ENCODE assay signal across 17 cellular contexts in the genomic region with DNA sequence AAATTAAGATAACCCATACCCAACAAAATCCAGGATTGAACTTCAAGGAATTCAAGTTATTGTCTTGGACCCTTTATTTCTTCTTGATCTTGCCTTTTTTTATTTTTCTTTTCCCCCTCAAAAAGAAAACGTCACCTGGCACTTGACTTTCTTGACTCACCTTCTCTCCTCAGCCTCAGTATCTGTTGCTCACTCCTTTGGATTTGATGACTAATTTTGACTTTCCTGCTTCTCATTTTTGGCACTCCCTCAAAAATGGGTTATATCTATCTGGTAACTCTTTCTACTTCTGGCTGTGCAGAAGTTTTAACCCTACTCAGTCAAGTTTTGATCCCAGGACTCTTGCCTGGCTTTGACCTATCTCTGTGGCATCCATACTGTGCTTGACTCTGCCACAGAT.
DNase-seq lines count a peak whose midpoint lies in the region; TF ChIP-seq lines count a peak whose summit lies in the region.
"Had no signal": no experiment of that assay in that cellular context is flagged by ENCODE, and none has a peak within 500 bp of the region (broad histone marks: within the 10 kb centered on the region; RNA-seq: fewer than 3 reads in every experiment).

No MANE protein-coding gene starts in this region.

- no peaks in the 10 kb centered on the region for H3K79me2 ChIP-seq in mammary epithelial cell (ENCODE audit: insufficient read depth, low read length)

- H3K27ac Mint-ChIP-seq in activated T-helper 2 cell treated with anti-CD3 and anti-CD28 coated beads, Interferon-gamma antibody, Interleukin-2, Interleukin-4, amounts not matched to agents 10 μg/mL and 5 μg/mL and 100 μg/mL, durations not matched to agents 14 hours and 24 hours and 36 hours = no peak overlapping the region
- H3K27ac Mint-ChIP-seq: naive thymus-derived CD8-positive, alpha-beta T cell had no signal

- no peak overlapping the region for H3K4me3 ChIP-seq in AG10803 (ENCODE audit: low read length)
- no peak overlapping the region for H3K4me3 ChIP-seq in MG63
- H3K4me3 ChIP-seq in mammary epithelial cell (replicated peaks in 1 of 3; ENCODE audit: insufficient read depth in 1 of 3, low read depth in 2 of 3, low read length in 3 of 3) = no peak overlapping the region
- H3K4me3 ChIP-seq: K562, right atrium auricular region, SJSA1, thoracic aorta had no signal

- no peaks in the 10 kb centered on the region for H3K36me3 Mint-ChIP-seq in activated T-helper 2 cell treated with anti-CD3 and anti-CD28 coated beads, Interferon-gamma antibody, Interleukin-2, Interleukin-4, amounts not matched to agents 10 μg/mL and 5 μg/mL and 100 μg/mL, durations not matched to agents 14 hours and 24 hours and 36 hours (ENCODE audit: low read depth)

- no peaks in the 10 kb centered on the region for H3K4me1 Mint-ChIP-seq in activated T-helper 2 cell treated with anti-CD3 and anti-CD28 coated beads, Interferon-gamma antibody, Interleukin-2, Interleukin-4, amounts not matched to agents 10 μg/mL and 5 μg/mL and 100 μg/mL, durations not matched to agents 14 hours and 24 hours and 36 hours (ENCODE audit: low read depth)
- H3K4me1 Mint-ChIP-seq: naive thymus-derived CD8-positive, alpha-beta T cell had no signal

- no TSS peak for BruUV-seq in mammary epithelial cell (replicated peaks; lab: Mats Ljungman, UMichigan)

- H3K27me3 Mint-ChIP-seq in activated T-helper 2 cell treated with anti-CD3 and anti-CD28 coated beads, Interferon-gamma antibody, Interleukin-2, Interleukin-4, amounts not matched to agents 10 μg/mL and 5 μg/mL and 100 μg/mL, durations not matched to agents 14 hours and 24 hours and 36 hours (ENCODE audit: low read depth) = no peaks in the 10 kb centered on the region
- H3K27me3 Mint-ChIP-seq: naive thymus-derived CD8-positive, alpha-beta T cell had no signal

- peak overlapping the region; percentile 42 for H3K27ac ChIP-seq in mammary epithelial cell (ENCODE audit: insufficient read depth, low read depth, low read length)
- H3K27ac ChIP-seq: right atrium auricular region, SJSA1, thoracic aorta had no signal

- intact Hi-C loops in mammary epithelial cell (cut with micrococcal nuclease) = no loop called here
- intact Hi-C loops in activated T-helper 2 cell treated with anti-CD3 and anti-CD28 coated beads, Interferon-gamma antibody, Interleukin-2, Interleukin-4, amounts not matched to agents 10 μg/mL and 5 μg/mL and 100 μg/mL, durations not matched to agents 14 hours and 24 hours and 36 hours (cut with micrococcal nuclease) = no loop called here

- WGBS in mammary epithelial cell (ENCODE audit: low coverage, missing lambda C conversion rate) = 15% methylated on average over 1 of the region's 1 CpG

- H3K27me3 ChIP-seq in MG63 (no peaks in the 10 kb centered on the region), mammary epithelial cell (ENCODE audit: insufficient read depth, low read length) (no peaks in the 10 kb centered on the region)
- H3K27me3 ChIP-seq: right atrium auricular region, SJSA1 had no signal

- no peak for TF ChIP-seq CTCF in AG10803 (conservative IDR thresholded peaks at IDR 0.05; ENCODE audit: low read length)
- TF ChIP-seq CTCF in mammary epithelial cell (conservative IDR thresholded peaks at IDR 0.05 in 1 of 2, IDR thresholded peaks at IDR 0.05 in 1 of 2; ENCODE audit: extremely low read depth in 1 of 2, insufficient read depth in 1 of 2, low read depth in 1 of 2, low read length in 2 of 2) = no peak

- no peak overlapping the region for H3K4me3 Mint-ChIP-seq in activated T-helper 2 cell treated with anti-CD3 and anti-CD28 coated beads, Interferon-gamma antibody, Interleukin-2, Interleukin-4, amounts not matched to agents 10 μg/mL and 5 μg/mL and 100 μg/mL, durations not matched to agents 14 hours and 24 hours and 36 hours (ENCODE audit: low read depth)
- H3K4me3 Mint-ChIP-seq: naive thymus-derived CD8-positive, alpha-beta T cell had no signal

- peaks cover 7% of the 10 kb centered on the region for H3K4me1 ChIP-seq in mammary epithelial cell (ENCODE audit: insufficient read depth, low read length)
- H3K4me1 ChIP-seq: right atrium auricular region had no signal

- peak overlapping the region; percentile 56 for H2AFZ ChIP-seq in mammary epithelial cell (ENCODE audit: low read depth, low read length)

- no peaks in the 10 kb centered on the region for H3K9me3 Mint-ChIP-seq in activated T-helper 2 cell treated with anti-CD3 and anti-CD28 coated beads, Interferon-gamma antibody, Interleukin-2, Interleukin-4, amounts not matched to agents 10 μg/mL and 5 μg/mL and 100 μg/mL, durations not matched to agents 14 hours and 24 hours and 36 hours

- peak; percentile 62 for DNase-seq in AG10803 (ENCODE audit: low read depth)
- DNase-seq in MG63 = peak; percentile 26
- DNase-seq in mammary epithelial cell = peak; percentile 89
- peak; percentile 89 for DNase-seq in kidney tubule cell (ENCODE audit: low spot score)
- DNase-seq in activated naive CD4-positive, alpha-beta T cell treated with anti-CD3 and anti-CD28 coated beads, Interleukin-2, amount 50 U/mL, for 16 hours = no peak
- no peak for DNase-seq in COLO668 (lab: John Stamatoyannopoulos, UW; ENCODE audit: unreplicated experiment)
- no peak for DNase-seq in stimulated activated CD4-positive, alpha-beta T cell treated with anti-CD3 and anti-CD28 coated beads, Interleukin-4, amount 100 ng/mL, for 1 hour
- no peak for DNase-seq in activated T-helper 2 cell treated with anti-CD3 and anti-CD28 coated beads, Interferon-gamma antibody, Interleukin-2, Interleukin-4, amounts not matched to agents 10 μg/mL and 5 μg/mL and 100 μg/mL, durations not matched to agents 14 hours and 24 hours and 36 hours (ENCODE audit: low spot score)
- DNase-seq: activated CD4-positive, alpha-beta T cell treated with anti-CD3 and anti-CD28 coated beads, Interleukin-2, amount 50 U/mL, for 4 hours; activated T-cell treated with anti-CD3 and anti-CD28 coated beads, Interleukin-2, amount 50 U/mL, for 48 hours; amygdala; cortex of kidney; naive thymus-derived CD8-positive, alpha-beta T cell had no signal

- H3K9me3 ChIP-seq in MG63 = no peaks in the 10 kb centered on the region
- no peaks in the 10 kb centered on the region for H3K9me3 ChIP-seq in mammary epithelial cell (replicated peaks; ENCODE audit: insufficient read depth, low read length)
- H3K9me3 ChIP-seq: right atrium auricular region, SJSA1, thoracic aorta had no signal

- H3K9ac ChIP-seq in mammary epithelial cell (ENCODE audit: insufficient read depth, low read length) = peak overlapping the region; percentile 43

- dilution Hi-C loops in mammary epithelial cell (cut with HindIII; ENCODE audit: low sequenced_read_pairs) = no loop called here

- no peaks in the 10 kb centered on the region for H4K20me1 ChIP-seq in mammary epithelial cell (ENCODE audit: insufficient read depth, low read length)

- no peaks in the 10 kb centered on the region for H3K36me3 ChIP-seq in MG63
- H3K36me3 ChIP-seq in mammary epithelial cell (ENCODE audit: insufficient read depth, low read length) = no peaks in the 10 kb centered on the region
- H3K36me3 ChIP-seq: right atrium auricular region, SJSA1, thoracic aorta had no signal

- in situ Hi-C loops in mammary epithelial cell (cut with MboI; ENCODE audit: low sequenced_read_pairs in 2 of 2) = no loop called here

- H3K4me2 ChIP-seq in mammary epithelial cell (ENCODE audit: insufficient read depth, low read depth, low read length) = peak overlapping the region; percentile 59

- CTCF ChIA-PET in mammary epithelial cell (lab: Charles Lee; ENCODE audit: low non-redundant PET) = no interaction called here

Comparison
In these comparisons a context has a peak if more than half of its experiments do, and no peak if none do; other contexts are left out.
1. DNase-seq: peak in AG10803 (single experiment), MG63 (single experiment), mammary epithelial cell (single experiment) and kidney tubule cell (single experiment); none in activated naive CD4-positive, alpha-beta T cell treated with anti-CD3 and anti-CD28 coated beads, Interleukin-2, amount 50 U/mL, for 16 hours (single experiment), COLO668 (single experiment), stimulated activated CD4-positive, alpha-beta T cell treated with anti-CD3 and anti-CD28 coated beads, Interleukin-4, amount 100 ng/mL, for 1 hour (single experiment) and activated T-helper 2 cell treated with anti-CD3 and anti-CD28 coated beads, Interferon-gamma antibody, Interleukin-2, Interleukin-4, amounts not matched to agents 10 μg/mL and 5 μg/mL and 100 μg/mL, durations not matched to agents 14 hours and 24 hours and 36 hours (single experiment).